ENCODE assay signal across 1 cellular context in the genomic region with DNA sequence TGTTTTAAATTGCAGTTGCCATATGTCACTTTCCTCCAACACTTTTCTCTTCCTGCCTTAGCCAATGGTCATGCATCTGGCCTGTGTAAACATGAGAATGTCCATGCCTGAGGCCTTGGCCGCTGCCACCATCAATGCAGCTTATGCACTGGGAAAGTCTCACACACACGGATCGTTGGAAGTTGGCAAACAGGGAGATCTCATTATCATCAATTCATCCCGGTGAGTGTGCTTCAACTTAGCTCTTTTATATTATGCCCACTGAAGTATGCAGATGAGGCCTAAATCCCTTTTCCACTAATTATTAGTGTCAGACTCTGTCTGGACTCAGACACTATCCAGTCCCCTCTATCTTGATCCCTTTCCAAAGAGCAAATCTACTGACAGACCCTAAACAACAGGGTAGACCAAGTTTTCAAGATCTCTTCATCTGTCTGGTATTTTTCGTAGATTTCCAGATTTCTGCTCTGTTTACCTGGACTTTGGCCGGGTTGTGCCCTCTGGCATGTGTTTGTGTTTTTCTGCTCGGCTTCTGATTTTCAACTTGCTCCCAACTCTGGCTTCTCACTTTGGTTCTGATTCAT.
A peak's percentile ranks its signal among the peaks of the same experiment; 100 is the strongest.
TF ChIP-seq lines count a peak whose summit lies in the region.

No MANE protein-coding gene starts in this region.

TF ChIP-seq in HepG2, 621 proteins besides CTCF, POLR2A, EP300 and RAD21 (continued from another document and continues in another):
- TF ChIP-seq, protein P1, sequence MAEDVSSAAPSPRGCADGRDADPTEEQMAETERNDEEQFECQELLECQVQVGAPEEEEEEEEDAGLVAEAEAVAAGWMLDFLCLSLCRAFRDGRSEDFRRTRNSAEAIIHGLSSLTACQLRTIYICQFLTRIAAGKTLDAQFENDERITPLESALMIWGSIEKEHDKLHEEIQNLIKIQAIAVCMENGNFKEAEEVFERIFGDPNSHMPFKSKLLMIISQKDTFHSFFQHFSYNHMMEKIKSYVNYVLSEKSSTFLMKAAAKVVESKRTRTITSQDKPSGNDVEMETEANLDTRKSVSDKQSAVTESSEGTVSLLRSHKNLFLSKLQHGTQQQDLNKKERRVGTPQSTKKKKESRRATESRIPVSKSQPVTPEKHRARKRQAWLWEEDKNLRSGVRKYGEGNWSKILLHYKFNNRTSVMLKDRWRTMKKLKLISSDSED (CRISPR knock-in tag; IDR thresholded peaks at IDR 0.05), result no peak
- TF ChIP-seq ZSCAN20 (CRISPR knock-in tag; IDR thresholded peaks at IDR 0.05; ENCODE audit: borderline replicate concordance) (no peak), MED1 (CRISPR knock-in tag; IDR thresholded peaks at IDR 0.05) (peak; percentile 87), ZNF431 (CRISPR knock-in tag; IDR thresholded peaks at IDR 0.05; ENCODE audit: borderline replicate concordance, low read depth) (no peak), ZNF274 (CRISPR knock-in tag; IDR thresholded peaks at IDR 0.05) (no peak), ZFP36L2 (CRISPR knock-in tag; IDR thresholded peaks at IDR 0.05) (no peak), HNRNPUL1 (IDR thresholded peaks at IDR 0.05; ENCODE audit: low read depth, low read length) (no peak), MED13 (CRISPR knock-in tag; IDR thresholded peaks at IDR 0.05) (no peak), ZNF430 (CRISPR knock-in tag; IDR thresholded peaks at IDR 0.05) (no peak), ZC3H13 (CRISPR knock-in tag; IDR thresholded peaks at IDR 0.05) (no peak), SP1 (IDR thresholded peaks at IDR 0.05) (no peak), SP1 (CRISPR knock-in tag; IDR thresholded peaks at IDR 0.05) (0 out of 2 replicates have a peak, but pooled peaks have one; percentile 24), ATF7-NPFF (CRISPR knock-in tag; IDR thresholded peaks at IDR 0.05; ENCODE audit: low read depth) (no peak), GATA4 (IDR thresholded peaks at IDR 0.05; ENCODE audit: borderline replicate concordance, low read depth) (no peak), SRSF9 (IDR thresholded peaks at IDR 0.05; ENCODE audit: borderline replicate concordance, insufficient read depth, low read depth, low read length, poor library complexity, severe bottlenecking) (no peak), ZFP41 (CRISPR knock-in tag; IDR thresholded peaks at IDR 0.05; ENCODE audit: borderline replicate concordance) (no peak), CBX1 (IDR thresholded peaks at IDR 0.05; ENCODE audit: low read depth) (no peak), TBX2 (CRISPR knock-in tag; IDR thresholded peaks at IDR 0.05; ENCODE audit: borderline replicate concordance) (peak; percentile 73; the same call in 1 of the 2 replicates), ZZZ3 (CRISPR knock-in tag; IDR thresholded peaks at IDR 0.05; ENCODE audit: borderline replicate concordance) (no peak; the same call in 1 of the 2 replicates), REL (CRISPR knock-in tag; conservative IDR thresholded peaks at IDR 0.05) (no peak), SP4 (CRISPR knock-in tag; IDR thresholded peaks at IDR 0.05) (no peak), EED (CRISPR knock-in tag; IDR thresholded peaks at IDR 0.05) (no peak), CBX5 (CRISPR knock-in tag; IDR thresholded peaks at IDR 0.05; ENCODE audit: borderline replicate concordance) (peak; percentile 85; the same call in 1 of the 2 replicates), POLR2G (IDR thresholded peaks at IDR 0.05; ENCODE audit: low read depth, low read length) (0 out of 2 replicates have a peak, but pooled peaks have one; percentile 28), HMG20A (CRISPR knock-in tag; IDR thresholded peaks at IDR 0.05; ENCODE audit: borderline replicate concordance) (peak; percentile 74; the same call in 1 of the 2 replicates), CEBPB (IDR thresholded peaks at IDR 0.05; ENCODE audit: borderline replicate concordance, low read depth, low read length) (no peak; the same call in 1 of the 2 replicates), RARG (CRISPR knock-in tag; IDR thresholded peaks at IDR 0.05; ENCODE audit: low read depth) (no peak), SRY (CRISPR knock-in tag; IDR thresholded peaks at IDR 0.05) (no peak), TP53 (CRISPR knock-in tag; conservative IDR thresholded peaks at IDR 0.05) (no peak), NFE2L1 (CRISPR knock-in tag; IDR thresholded peaks at IDR 0.05; ENCODE audit: borderline replicate concordance) (no peak), ADNP (CRISPR knock-in tag; IDR thresholded peaks at IDR 0.05) (no peak), ZNF451 (CRISPR knock-in tag; IDR thresholded peaks at IDR 0.05) (no peak; the same call in 1 of the 2 replicates), PRMT3 (CRISPR knock-in tag; IDR thresholded peaks at IDR 0.05; ENCODE audit: borderline replicate concordance, low read depth) (no peak), ZNF282 (IDR thresholded peaks at IDR 0.05; ENCODE audit: partially characterized antibody) (no peak), ZNF616 (CRISPR knock-in tag; IDR thresholded peaks at IDR 0.05; ENCODE audit: low read depth) (no peak), EHMT2 (IDR thresholded peaks at IDR 0.05; ENCODE audit: borderline replicate concordance, low read depth, low read length) (no peak), ZNF543 (CRISPR knock-in tag; IDR thresholded peaks at IDR 0.05) (no peak), HES4 (CRISPR knock-in tag; IDR thresholded peaks at IDR 0.05; ENCODE audit: borderline replicate concordance) (no peak), ZNF674 (CRISPR knock-in tag; IDR thresholded peaks at IDR 0.05; ENCODE audit: low read depth) (no peak), ZNF3 (CRISPR knock-in tag; IDR thresholded peaks at IDR 0.05) (no peak)
- TF ChIP-seq, protein P2, sequence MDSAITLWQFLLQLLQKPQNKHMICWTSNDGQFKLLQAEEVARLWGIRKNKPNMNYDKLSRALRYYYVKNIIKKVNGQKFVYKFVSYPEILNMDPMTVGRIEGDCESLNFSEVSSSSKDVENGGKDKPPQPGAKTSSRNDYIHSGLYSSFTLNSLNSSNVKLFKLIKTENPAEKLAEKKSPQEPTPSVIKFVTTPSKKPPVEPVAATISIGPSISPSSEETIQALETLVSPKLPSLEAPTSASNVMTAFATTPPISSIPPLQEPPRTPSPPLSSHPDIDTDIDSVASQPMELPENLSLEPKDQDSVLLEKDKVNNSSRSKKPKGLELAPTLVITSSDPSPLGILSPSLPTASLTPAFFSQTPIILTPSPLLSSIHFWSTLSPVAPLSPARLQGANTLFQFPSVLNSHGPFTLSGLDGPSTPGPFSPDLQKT (CRISPR knock-in tag; IDR thresholded peaks at IDR 0.05; ENCODE audit: borderline replicate concordance), result no peak
- TF ChIP-seq, protein P3, sequence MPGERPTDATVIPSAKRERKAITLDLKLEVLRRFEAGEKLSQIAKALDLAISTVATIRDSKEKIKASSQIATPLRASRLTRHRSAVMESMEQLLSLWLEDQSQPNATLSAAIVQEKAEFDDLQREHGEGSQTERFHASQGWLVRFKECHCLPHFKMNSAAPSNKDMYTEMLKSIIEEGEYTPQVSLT (CRISPR knock-in tag; IDR thresholded peaks at IDR 0.05; ENCODE audit: borderline replicate concordance, low read depth), result no peak
- TF ChIP-seq, protein P4, sequence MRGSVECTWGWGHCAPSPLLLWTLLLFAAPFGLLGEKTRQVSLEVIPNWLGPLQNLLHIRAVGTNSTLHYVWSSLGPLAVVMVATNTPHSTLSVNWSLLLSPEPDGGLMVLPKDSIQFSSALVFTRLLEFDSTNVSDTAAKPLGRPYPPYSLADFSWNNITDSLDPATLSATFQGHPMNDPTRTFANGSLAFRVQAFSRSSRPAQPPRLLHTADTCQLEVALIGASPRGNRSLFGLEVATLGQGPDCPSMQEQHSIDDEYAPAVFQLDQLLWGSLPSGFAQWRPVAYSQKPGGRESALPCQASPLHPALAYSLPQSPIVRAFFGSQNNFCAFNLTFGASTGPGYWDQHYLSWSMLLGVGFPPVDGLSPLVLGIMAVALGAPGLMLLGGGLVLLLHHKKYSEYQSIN (CRISPR knock-in tag; IDR thresholded peaks at IDR 0.05; ENCODE audit: borderline replicate concordance), result no peak
- TF ChIP-seq, protein P5, sequence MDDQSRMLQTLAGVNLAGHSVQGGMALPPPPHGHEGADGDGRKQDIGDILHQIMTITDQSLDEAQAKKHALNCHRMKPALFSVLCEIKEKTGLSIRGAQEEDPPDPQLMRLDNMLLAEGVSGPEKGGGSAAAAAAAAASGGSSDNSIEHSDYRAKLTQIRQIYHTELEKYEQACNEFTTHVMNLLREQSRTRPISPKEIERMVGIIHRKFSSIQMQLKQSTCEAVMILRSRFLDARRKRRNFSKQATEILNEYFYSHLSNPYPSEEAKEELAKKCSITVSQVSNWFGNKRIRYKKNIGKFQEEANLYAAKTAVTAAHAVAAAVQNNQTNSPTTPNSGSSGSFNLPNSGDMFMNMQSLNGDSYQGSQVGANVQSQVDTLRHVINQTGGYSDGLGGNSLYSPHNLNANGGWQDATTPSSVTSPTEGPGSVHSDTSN (CRISPR knock-in tag; IDR thresholded peaks at IDR 0.05; ENCODE audit: borderline replicate concordance), result no peak
- TF ChIP-seq, protein P6, sequence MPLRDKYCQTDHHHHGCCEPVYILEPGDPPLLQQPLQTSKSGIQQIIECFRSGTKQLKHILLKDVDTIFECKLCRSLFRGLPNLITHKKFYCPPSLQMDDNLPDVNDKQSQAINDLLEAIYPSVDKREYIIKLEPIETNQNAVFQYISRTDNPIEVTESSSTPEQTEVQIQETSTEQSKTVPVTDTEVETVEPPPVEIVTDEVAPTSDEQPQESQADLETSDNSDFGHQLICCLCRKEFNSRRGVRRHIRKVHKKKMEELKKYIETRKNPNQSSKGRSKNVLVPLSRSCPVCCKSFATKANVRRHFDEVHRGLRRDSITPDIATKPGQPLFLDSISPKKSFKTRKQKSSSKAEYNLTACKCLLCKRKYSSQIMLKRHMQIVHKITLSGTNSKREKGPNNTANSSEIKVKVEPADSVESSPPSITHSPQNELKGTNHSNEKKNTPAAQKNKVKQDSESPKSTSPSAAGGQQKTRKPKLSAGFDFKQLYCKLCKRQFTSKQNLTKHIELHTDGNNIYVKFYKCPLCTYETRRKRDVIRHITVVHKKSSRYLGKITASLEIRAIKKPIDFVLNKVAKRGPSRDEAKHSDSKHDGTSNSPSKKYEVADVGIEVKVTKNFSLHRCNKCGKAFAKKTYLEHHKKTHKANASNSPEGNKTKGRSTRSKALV (CRISPR knock-in tag; IDR thresholded peaks at IDR 0.05), result no peak
- TF ChIP-seq, protein P7, sequence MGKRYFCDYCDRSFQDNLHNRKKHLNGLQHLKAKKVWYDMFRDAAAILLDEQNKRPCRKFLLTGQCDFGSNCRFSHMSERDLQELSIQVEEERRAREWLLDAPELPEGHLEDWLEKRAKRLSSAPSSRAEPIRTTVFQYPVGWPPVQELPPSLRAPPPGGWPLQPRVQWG (CRISPR knock-in tag; IDR thresholded peaks at IDR 0.05; ENCODE audit: borderline replicate concordance, low read depth), result no peak
- TF ChIP-seq, protein P8, sequence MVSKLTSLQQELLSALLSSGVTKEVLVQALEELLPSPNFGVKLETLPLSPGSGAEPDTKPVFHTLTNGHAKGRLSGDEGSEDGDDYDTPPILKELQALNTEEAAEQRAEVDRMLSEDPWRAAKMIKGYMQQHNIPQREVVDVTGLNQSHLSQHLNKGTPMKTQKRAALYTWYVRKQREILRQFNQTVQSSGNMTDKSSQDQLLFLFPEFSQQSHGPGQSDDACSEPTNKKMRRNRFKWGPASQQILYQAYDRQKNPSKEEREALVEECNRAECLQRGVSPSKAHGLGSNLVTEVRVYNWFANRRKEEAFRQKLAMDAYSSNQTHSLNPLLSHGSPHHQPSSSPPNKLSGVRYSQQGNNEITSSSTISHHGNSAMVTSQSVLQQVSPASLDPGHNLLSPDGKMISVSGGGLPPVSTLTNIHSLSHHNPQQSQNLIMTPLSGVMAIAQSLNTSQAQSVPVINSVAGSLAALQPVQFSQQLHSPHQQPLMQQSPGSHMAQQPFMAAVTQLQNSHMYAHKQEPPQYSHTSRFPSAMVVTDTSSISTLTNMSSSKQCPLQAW (CRISPR knock-in tag; IDR thresholded peaks at IDR 0.05), result peak; percentile 26; the same call in 1 of the 2 replicates
- TF ChIP-seq, protein P9, sequence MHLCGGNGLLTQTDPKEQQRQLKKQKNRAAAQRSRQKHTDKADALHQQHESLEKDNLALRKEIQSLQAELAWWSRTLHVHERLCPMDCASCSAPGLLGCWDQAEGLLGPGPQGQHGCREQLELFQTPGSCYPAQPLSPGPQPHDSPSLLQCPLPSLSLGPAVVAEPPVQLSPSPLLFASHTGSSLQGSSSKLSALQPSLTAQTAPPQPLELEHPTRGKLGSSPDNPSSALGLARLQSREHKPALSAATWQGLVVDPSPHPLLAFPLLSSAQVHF (CRISPR knock-in tag; IDR thresholded peaks at IDR 0.05), result no peak
- TF ChIP-seq, protein P10, sequence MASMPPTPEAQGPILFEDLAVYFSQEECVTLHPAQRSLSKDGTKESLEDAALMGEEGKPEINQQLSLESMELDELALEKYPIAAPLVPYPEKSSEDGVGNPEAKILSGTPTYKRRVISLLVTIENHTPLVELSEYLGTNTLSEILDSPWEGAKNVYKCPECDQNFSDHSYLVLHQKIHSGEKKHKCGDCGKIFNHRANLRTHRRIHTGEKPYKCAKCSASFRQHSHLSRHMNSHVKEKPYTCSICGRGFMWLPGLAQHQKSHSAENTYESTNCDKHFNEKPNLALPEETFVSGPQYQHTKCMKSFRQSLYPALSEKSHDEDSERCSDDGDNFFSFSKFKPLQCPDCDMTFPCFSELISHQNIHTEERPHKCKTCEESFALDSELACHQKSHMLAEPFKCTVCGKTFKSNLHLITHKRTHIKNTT (CRISPR knock-in tag; IDR thresholded peaks at IDR 0.05), result no peak
- TF ChIP-seq, protein P11, sequence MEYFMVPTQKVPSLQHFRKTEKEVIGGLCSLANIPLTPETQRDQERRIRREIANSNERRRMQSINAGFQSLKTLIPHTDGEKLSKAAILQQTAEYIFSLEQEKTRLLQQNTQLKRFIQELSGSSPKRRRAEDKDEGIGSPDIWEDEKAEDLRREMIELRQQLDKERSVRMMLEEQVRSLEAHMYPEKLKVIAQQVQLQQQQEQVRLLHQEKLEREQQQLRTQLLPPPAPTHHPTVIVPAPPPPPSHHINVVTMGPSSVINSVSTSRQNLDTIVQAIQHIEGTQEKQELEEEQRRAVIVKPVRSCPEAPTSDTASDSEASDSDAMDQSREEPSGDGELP (IDR thresholded peaks at IDR 0.05; ENCODE audit: borderline replicate concordance, low read depth), result no peak
- TF ChIP-seq, protein P12, sequence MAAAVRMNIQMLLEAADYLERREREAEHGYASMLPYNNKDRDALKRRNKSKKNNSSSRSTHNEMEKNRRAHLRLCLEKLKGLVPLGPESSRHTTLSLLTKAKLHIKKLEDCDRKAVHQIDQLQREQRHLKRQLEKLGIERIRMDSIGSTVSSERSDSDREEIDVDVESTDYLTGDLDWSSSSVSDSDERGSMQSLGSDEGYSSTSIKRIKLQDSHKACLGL (CRISPR knock-in tag; IDR thresholded peaks at IDR 0.05), result no peak
- TF ChIP-seq, protein P13, sequence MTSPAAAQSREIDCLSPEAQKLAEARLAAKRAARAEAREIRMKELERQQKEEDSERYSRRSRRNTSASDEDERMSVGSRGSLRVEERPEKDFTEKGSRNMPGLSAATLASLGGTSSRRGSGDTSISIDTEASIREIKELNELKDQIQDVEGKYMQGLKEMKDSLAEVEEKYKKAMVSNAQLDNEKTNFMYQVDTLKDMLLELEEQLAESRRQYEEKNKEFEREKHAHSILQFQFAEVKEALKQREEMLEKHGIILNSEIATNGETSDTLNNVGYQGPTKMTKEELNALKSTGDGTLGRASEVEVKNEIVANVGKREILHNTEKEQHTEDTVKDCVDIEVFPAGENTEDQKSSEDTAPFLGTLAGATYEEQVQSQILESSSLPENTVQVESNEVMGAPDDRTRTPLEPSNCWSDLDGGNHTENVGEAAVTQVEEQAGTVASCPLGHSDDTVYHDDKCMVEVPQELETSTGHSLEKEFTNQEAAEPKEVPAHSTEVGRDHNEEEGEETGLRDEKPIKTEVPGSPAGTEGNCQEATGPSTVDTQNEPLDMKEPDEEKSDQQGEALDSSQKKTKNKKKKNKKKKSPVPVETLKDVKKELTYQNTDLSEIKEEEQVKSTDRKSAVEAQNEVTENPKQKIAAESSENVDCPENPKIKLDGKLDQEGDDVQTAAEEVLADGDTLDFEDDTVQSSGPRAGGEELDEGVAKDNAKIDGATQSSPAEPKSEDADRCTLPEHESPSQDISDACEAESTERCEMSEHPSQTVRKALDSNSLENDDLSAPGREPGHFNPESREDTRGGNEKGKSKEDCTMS (CRISPR knock-in tag; conservative IDR thresholded peaks at IDR 0.05), result no peak
